15 cellular contexts compared by ENCODE assay signal in genomic region chr16:13070268-13070667, GRCh38.
DNase-seq lines count a peak whose midpoint lies in the region.
"Had no signal": no experiment of that assay in that cellular context is flagged by ENCODE, and none has a peak within 500 bp of the region (broad histone marks: within the 10 kb centered on the region; RNA-seq: fewer than 3 reads in every experiment).

No MANE protein-coding gene starts in this region.

- H3K36me3 Mint-ChIP-seq in activated CD4-positive, alpha-beta T cell treated with anti-CD3 and anti-CD28 coated beads, Interleukin-2, amount 10 ng/mL, durations not matched to agents 24 days and 14 days (ENCODE audit: low read depth): no peaks in the 10 kb centered on the region
- H3K36me3 Mint-ChIP-seq: memory B cell had no signal

- no peak overlapping the region for H3K4me3 Mint-ChIP-seq in activated CD4-positive, alpha-beta T cell treated with anti-CD3 and anti-CD28 coated beads, Interleukin-2, amount 10 ng/mL, durations not matched to agents 24 days and 14 days
- H3K4me3 Mint-ChIP-seq: activated CD8-positive, alpha-beta T cell treated with anti-CD3 and anti-CD28 coated beads for 36 hours; activated T-helper 17 cell treated with anti-CD3 and anti-CD28 coated beads, Interleukin-2, amount 50 U/mL, for 72 hours; memory B cell had no signal

- no peaks in the 10 kb centered on the region for H3K27me3 Mint-ChIP-seq in activated CD4-positive, alpha-beta T cell treated with anti-CD3 and anti-CD28 coated beads, Interleukin-2, amount 10 ng/mL, durations not matched to agents 24 days and 14 days
- H3K27me3 Mint-ChIP-seq: memory B cell had no signal

- H3K27ac Mint-ChIP-seq in activated CD4-positive, alpha-beta T cell treated with anti-CD3 and anti-CD28 coated beads, Interleukin-2, amount 10 ng/mL, durations not matched to agents 24 days and 14 days: no peak overlapping the region
- H3K27ac Mint-ChIP-seq: activated CD8-positive, alpha-beta T cell treated with anti-CD3 and anti-CD28 coated beads for 36 hours; activated T-helper 17 cell treated with anti-CD3 and anti-CD28 coated beads, Interleukin-2, amount 50 U/mL, for 72 hours; memory B cell had no signal

- no peaks in the 10 kb centered on the region for H3K4me1 Mint-ChIP-seq in activated CD4-positive, alpha-beta T cell treated with anti-CD3 and anti-CD28 coated beads, Interleukin-2, amount 10 ng/mL, durations not matched to agents 24 days and 14 days
- H3K4me1 Mint-ChIP-seq: activated T-helper 17 cell treated with anti-CD3 and anti-CD28 coated beads, Interleukin-2, amount 50 U/mL, for 72 hours; memory B cell had no signal

- DNase-seq in ELF-1 (ENCODE audit: low read depth, low spot score) (peak; percentile 83), NCI-H2196 treated with DMSO at 0.1 percent for 48 hours (lab: John Stamatoyannopoulos, UW; ENCODE audit: unreplicated experiment) (peak; percentile 75), epidermal melanocyte (ENCODE audit: insufficient read length, low spot score) (peak; percentile 26), middle frontal gyrus (ENCODE audit: extremely low spot score, low spot score) (peak; percentile 22), AML-193 (lab: John Stamatoyannopoulos, UW) (no peak), NCI-H526 treated with DMSO at 0.1 percent for 48 hours (lab: John Stamatoyannopoulos, UW) (no peak), SHP77 treated with DMSO at 0.1 percent for 48 hours (lab: John Stamatoyannopoulos, UW) (no peak)
- no peak for DNase-seq in activated CD4-positive, alpha-beta T cell treated with anti-CD3 and anti-CD28 coated beads, Interleukin-2, amount 10 ng/mL, durations not matched to agents 24 days and 14 days
- DNase-seq: activated CD8-positive, alpha-beta T cell treated with anti-CD3 and anti-CD28 coated beads for 36 hours; KG1; NCI-H1417 treated with DMSO at 0.1 percent for 48 hours; stimulated activated CD4-positive, alpha-beta T cell treated with anti-CD3 and anti-CD28 coated beads, Interleukin-12 subunit alpha, Interleukin-12 subunit beta, amount 100 ng/mL, for 4 hours; stomach had no signal

- H3K9me3 Mint-ChIP-seq in activated CD4-positive, alpha-beta T cell treated with anti-CD3 and anti-CD28 coated beads, Interleukin-2, amount 10 ng/mL, durations not matched to agents 24 days and 14 days: peaks cover 8% of the 10 kb centered on the region

- intact Hi-C loops in activated CD4-positive, alpha-beta T cell treated with anti-CD3 and anti-CD28 coated beads, Interleukin-2, amount 10 ng/mL, durations not matched to agents 24 days and 14 days (cut with micrococcal nuclease): no loop called here

Comparison
In these comparisons a context has a peak if more than half of its experiments do, and no peak if none do; other contexts are left out.
1. DNase-seq: peak in ELF-1 (single experiment), NCI-H2196 treated with DMSO at 0.1 percent for 48 hours (single experiment), epidermal melanocyte (single experiment) and middle frontal gyrus (single experiment); none in AML-193 (0 of 2), activated CD4-positive, alpha-beta T cell treated with anti-CD3 and anti-CD28 coated beads, Interleukin-2, amount 10 ng/mL, durations not matched to agents 24 days and 14 days (single experiment), NCI-H526 treated with DMSO at 0.1 percent for 48 hours (single experiment) and SHP77 treated with DMSO at 0.1 percent for 48 hours (single experiment).